ENCODE assay signal across 1 cellular context in the genomic region with DNA sequence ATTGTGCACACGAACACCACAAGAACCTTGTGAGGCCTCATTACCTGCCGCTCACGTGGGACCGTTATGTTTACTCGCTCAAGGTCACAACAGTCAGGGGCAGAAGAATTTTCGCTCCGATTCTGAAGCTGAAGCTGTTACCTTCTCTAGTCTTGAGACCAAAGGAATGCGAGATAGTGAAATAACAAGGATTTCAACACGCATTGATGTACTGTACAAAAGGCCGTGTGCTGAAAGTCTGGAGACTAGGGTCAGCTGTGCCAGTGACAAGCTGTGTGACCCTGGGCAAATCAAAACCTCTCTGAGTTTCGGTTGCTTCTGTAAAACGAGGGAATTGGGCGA.
TF ChIP-seq lines count a peak whose summit lies in the region.

No MANE protein-coding gene starts in this region.

TF ChIP-seq in K562, 482 proteins besides CTCF, POLR2A, EP300 and RAD21 (continued from another document):
- TF ChIP-seq, protein P1, sequence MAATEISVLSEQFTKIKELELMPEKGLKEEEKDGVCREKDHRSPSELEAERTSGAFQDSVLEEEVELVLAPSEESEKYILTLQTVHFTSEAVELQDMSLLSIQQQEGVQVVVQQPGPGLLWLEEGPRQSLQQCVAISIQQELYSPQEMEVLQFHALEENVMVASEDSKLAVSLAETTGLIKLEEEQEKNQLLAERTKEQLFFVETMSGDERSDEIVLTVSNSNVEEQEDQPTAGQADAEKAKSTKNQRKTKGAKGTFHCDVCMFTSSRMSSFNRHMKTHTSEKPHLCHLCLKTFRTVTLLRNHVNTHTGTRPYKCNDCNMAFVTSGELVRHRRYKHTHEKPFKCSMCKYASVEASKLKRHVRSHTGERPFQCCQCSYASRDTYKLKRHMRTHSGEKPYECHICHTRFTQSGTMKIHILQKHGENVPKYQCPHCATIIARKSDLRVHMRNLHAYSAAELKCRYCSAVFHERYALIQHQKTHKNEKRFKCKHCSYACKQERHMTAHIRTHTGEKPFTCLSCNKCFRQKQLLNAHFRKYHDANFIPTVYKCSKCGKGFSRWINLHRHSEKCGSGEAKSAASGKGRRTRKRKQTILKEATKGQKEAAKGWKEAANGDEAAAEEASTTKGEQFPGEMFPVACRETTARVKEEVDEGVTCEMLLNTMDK (IDR thresholded peaks at IDR 0.05; ENCODE audit: borderline replicate concordance, insufficient read depth, low read depth, low read length, poor library complexity, severe bottlenecking), result no peak
- TF ChIP-seq SFPQ (IDR thresholded peaks at IDR 0.05; ENCODE audit: low read depth, low read length), result no peak
